ENCODE assay signal across 28 cellular contexts in genomic region chr2:112728029-112728362, GRCh38. TPM values are rescaled to one million over a fixed set of nuclear protein-coding genes. Genes with fewer than 3 reads are reported as not detected.
"Had no signal": no experiment of that assay in that cellular context is flagged by ENCODE, and none has a peak within 500 bp of the region (broad histone marks: within the 10 kb centered on the region; RNA-seq: fewer than 3 reads in every experiment).

No MANE protein-coding gene starts in this region.

- H3K27me3 Mint-ChIP-seq: activated B cell treated with CpG ODN at 0.5 μM for 24 hours; central memory CD8-positive, alpha-beta T cell had no signal

- H3K36me3 ChIP-seq: gastroesophageal sphincter, heart left ventricle, tibial nerve, vagina had no signal

- H3K27ac ChIP-seq: coronary artery, gastroesophageal sphincter, heart left ventricle, psoas muscle, tibial nerve, vagina had no signal

- H3K4me3 Mint-ChIP-seq: activated B cell treated with CpG ODN at 0.5 μM for 24 hours; activated CD8-positive, alpha-beta T cell treated with anti-CD3 and anti-CD28 coated beads, Interleukin-2, amount 10 ng/mL, durations not matched to agents 7 days and 5 days; activated naive CD8-positive, alpha-beta T cell treated with anti-CD3 and anti-CD28 coated beads, Interleukin-2, amount 10 ng/mL, durations not matched to agents 7 days and 5 days; activated T-cell treated with anti-CD3 and anti-CD28 coated beads, Interleukin-2, amount 50 U/mL, for 24 hours; brain; central memory CD8-positive, alpha-beta T cell; nephron progenitor cell had no signal

- ATAC-seq: activated CD8-positive, alpha-beta T cell treated with anti-CD3 and anti-CD28 coated beads, Interleukin-2, amount 10 ng/mL, durations not matched to agents 7 days and 5 days; esophagus mucosa; gastroesophageal sphincter; heart left ventricle; left lobe of liver; psoas muscle; right cardiac atrium; stimulated activated naive CD8-positive, alpha-beta T cell treated with anti-CD3 and anti-CD28 coated beads, Interleukin-15, Interleukin-2, amounts not matched to agents 100 U/mL and 50 U/mL, for 24 hours had no signal

- H3K9me3 Mint-ChIP-seq: activated B cell treated with CpG ODN at 0.5 μM for 24 hours; activated naive CD8-positive, alpha-beta T cell treated with anti-CD3 and anti-CD28 coated beads, Interleukin-2, amount 10 ng/mL, durations not matched to agents 7 days and 5 days; activated T-cell treated with anti-CD3 and anti-CD28 coated beads, Interleukin-2, amount 50 U/mL, for 24 hours; activated T-helper 2 cell treated with anti-CD3 and anti-CD28 coated beads, Interferon-gamma antibody, Interleukin-2, Interleukin-4, amounts not matched to agents 10 μg/mL and 5 μg/mL and 100 μg/mL, durations not matched to agents 14 hours and 24 hours and 36 hours; brain; central memory CD8-positive, alpha-beta T cell; nephron progenitor cell had no signal

- H3K4me1 ChIP-seq: psoas muscle, vagina had no signal

- H3K27me3 ChIP-seq: tibial nerve, vagina had no signal

- DNase-seq: activated B cell treated with CpG ODN at 0.5 μM for 24 hours; activated CD4-positive, alpha-beta T cell treated with anti-CD3 and anti-CD28 coated beads for 4 hours; activated naive CD4-positive, alpha-beta T cell treated with Interleukin-2 at 50 U/mL for 16 hours; activated naive CD8-positive, alpha-beta T cell treated with anti-CD3 and anti-CD28 coated beads, Interleukin-2, amount 10 ng/mL, durations not matched to agents 7 days and 5 days; activated T-cell treated with anti-CD3 and anti-CD28 coated beads, Interleukin-2, amount 50 U/mL, for 24 hours; heart left ventricle; kidney; midbrain; nephron progenitor cell; psoas muscle; right cardiac atrium; stimulated activated CD4-positive, alpha-beta T cell treated with anti-CD3 and anti-CD28 coated beads, Interleukin-2, amount 100 ng/mL, for 24 hours; stimulated activated naive CD8-positive, alpha-beta T cell treated with anti-CD3 and anti-CD28 coated beads, Interleukin-15, Interleukin-2, amounts not matched to agents 100 U/mL and 50 U/mL, for 24 hours; substantia nigra had no signal

- H3K4me1 Mint-ChIP-seq: nephron progenitor cell had no signal

- H3K36me3 Mint-ChIP-seq: activated naive CD8-positive, alpha-beta T cell treated with anti-CD3 and anti-CD28 coated beads, Interleukin-2, amount 10 ng/mL, durations not matched to agents 7 days and 5 days; brain had no signal

- H3K27ac Mint-ChIP-seq: activated B cell treated with CpG ODN at 0.5 μM for 24 hours; activated CD8-positive, alpha-beta T cell treated with anti-CD3 and anti-CD28 coated beads, Interleukin-2, amount 10 ng/mL, durations not matched to agents 7 days and 5 days; activated naive CD8-positive, alpha-beta T cell treated with anti-CD3 and anti-CD28 coated beads, Interleukin-2, amount 10 ng/mL, durations not matched to agents 7 days and 5 days; activated T-cell treated with anti-CD3 and anti-CD28 coated beads, Interleukin-2, amount 50 U/mL, for 24 hours; activated T-helper 2 cell treated with anti-CD3 and anti-CD28 coated beads, Interferon-gamma antibody, Interleukin-2, Interleukin-4, amounts not matched to agents 10 μg/mL and 5 μg/mL and 100 μg/mL, durations not matched to agents 14 hours and 24 hours and 36 hours; brain; nephron progenitor cell had no signal

- H3K4me3 ChIP-seq: coronary artery, gastroesophageal sphincter, heart left ventricle, psoas muscle, tibial nerve, vagina had no signal

- FAIRE-seq: kidney had no signal

- H3K9me3 ChIP-seq: gastroesophageal sphincter, heart left ventricle, psoas muscle, tibial nerve, vagina had no signal

RNA-seq across cellular contexts. Expression of gene NT5DC4, which starts 7.2 kb away (rescaled TPM):
- total RNA-seq: activated CD8-positive, alpha-beta T cell treated with anti-CD3 and anti-CD28 coated beads, Interleukin-2, amount 10 ng/mL, durations not matched to agents 7 days and 5 days; activated naive CD8-positive, alpha-beta T cell treated with anti-CD3 and anti-CD28 coated beads, Interleukin-2, amount 10 ng/mL, durations not matched to agents 7 days and 5 days; activated T-helper 2 cell treated with anti-CD3 and anti-CD28 coated beads, Interferon-gamma antibody, Interleukin-2, Interleukin-4, amounts not matched to agents 10 μg/mL and 5 μg/mL and 100 μg/mL, durations not matched to agents 14 hours and 24 hours and 36 hours; esophagus mucosa; kidney; left lobe of liver; lung microvascular endothelial cell; osteoblast; psoas muscle; right cardiac atrium; skeletal muscle tissue; T-helper 2 cell treated with Interferon-gamma antibody and Interleukin-4, amounts not matched to agents 100 ng/mL and 5 ng/mL, for 36 hours; tibial nerve; vagina had no signal
- polyA plus RNA-seq: heart left ventricle, psoas muscle, right cardiac atrium had no signal

RNA-seq across cellular contexts. Expression of gene CKAP2L, which starts 36.4 kb away (rescaled TPM):
- total RNA-seq: tibial nerve had no signal
- polyA plus RNA-seq: right cardiac atrium had no signal

RNA-seq across cellular contexts. Expression of gene IL1A, which starts 56.3 kb away (rescaled TPM):
- total RNA-seq: activated CD8-positive, alpha-beta T cell treated with anti-CD3 and anti-CD28 coated beads, Interleukin-2, amount 10 ng/mL, durations not matched to agents 7 days and 5 days; activated naive CD8-positive, alpha-beta T cell treated with anti-CD3 and anti-CD28 coated beads, Interleukin-2, amount 10 ng/mL, durations not matched to agents 7 days and 5 days; gastroesophageal sphincter; left lobe of liver; lung microvascular endothelial cell; osteoblast; right cardiac atrium; skeletal muscle tissue had no signal
- polyA plus RNA-seq: heart left ventricle, right cardiac atrium had no signal
